Comparison of ENCODE assay signal across 8 cellular contexts in the genomic region with DNA sequence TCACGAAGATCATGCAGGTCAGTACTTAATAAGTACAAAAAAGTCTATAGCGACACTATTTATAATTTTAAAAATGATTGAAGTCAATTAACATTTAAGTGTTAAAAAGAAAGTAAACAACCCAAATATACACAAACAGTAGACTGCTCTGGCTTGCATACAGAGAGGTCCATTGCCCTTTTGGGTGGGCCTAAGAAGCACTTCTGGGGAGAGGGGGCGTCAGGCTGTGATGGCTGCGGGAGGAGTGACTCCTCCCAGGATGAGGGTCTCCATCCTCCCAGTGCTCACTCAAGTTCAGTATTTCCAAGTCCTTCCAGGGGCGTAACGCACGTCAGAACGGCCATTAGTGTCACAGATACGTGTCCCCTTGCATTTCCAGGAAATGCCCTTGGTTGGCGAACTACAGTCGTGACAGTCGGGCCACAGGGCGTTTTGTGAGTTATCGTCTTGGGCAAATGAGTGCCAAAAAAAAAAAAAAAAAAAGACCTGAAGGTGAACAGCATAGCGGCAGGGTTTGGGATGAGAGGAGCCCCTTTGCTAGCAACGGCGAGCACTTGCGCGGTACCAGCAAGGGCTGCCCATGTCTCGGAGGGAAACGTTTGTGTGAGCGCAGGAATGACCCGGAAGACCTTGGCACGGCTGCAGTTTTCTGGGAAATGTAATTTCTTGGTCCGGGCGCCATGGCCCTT. TPM values are rescaled to one million over a fixed set of nuclear protein-coding genes. Genes with fewer than 3 reads are reported as not detected.
DNase-seq lines count a peak whose midpoint lies in the region; ATAC-seq and TF ChIP-seq lines count a peak whose summit lies in the region.

A gene with protein sequence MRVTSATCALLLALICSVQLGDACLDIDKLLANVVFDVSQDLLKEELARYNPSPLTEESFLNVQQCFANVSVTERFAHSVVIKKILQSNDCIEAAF (minus strand): TSS at position 463 of the 689 bp plus-strand sequence. CDS start 82,596 bp downstream, outside the sequence.

- no peaks in the 10 kb centered on the region for H3K27me3 ChIP-seq in neural cell (ENCODE audit: insufficient read depth, low read depth, low read length)

- no peak for TF ChIP-seq RAD21 in neural cell (conservative IDR thresholded peaks at IDR 0.05)

- peak; percentile 42 for TF ChIP-seq EP300 in neural cell (conservative IDR thresholded peaks at IDR 0.05; ENCODE audit: poor library complexity, severe bottlenecking)

- H3K4me1 Mint-ChIP-seq in activated CD8-positive, alpha-beta memory T cell treated with anti-CD3 and anti-CD28 coated beads, Interleukin-2, amount 10 ng/mL, durations not matched to agents 7 days and 5 days, result peaks cover 34% of the 10 kb centered on the region

- H3K4me3 ChIP-seq in fibroblast of pulmonary artery (replicated peaks; ENCODE audit: low read depth, low read length) (peak within 1 kb of the TSS; percentile 75), neural cell (ENCODE audit: low read length) (peak within 1 kb of the TSS; percentile 93)

- H3K27ac ChIP-seq in neural cell (ENCODE audit: low read length), result peak within 1 kb of the TSS; percentile 96

- peak within 1 kb of the TSS; percentile 97 for H3K27ac Mint-ChIP-seq in activated CD8-positive, alpha-beta memory T cell treated with anti-CD3 and anti-CD28 coated beads, Interleukin-2, amount 10 ng/mL, durations not matched to agents 7 days and 5 days

- peaks cover 49% of the 10 kb centered on the region for H3K36me3 Mint-ChIP-seq in activated CD8-positive, alpha-beta memory T cell treated with anti-CD3 and anti-CD28 coated beads, Interleukin-2, amount 10 ng/mL, durations not matched to agents 7 days and 5 days

- H3F3A ChIP-seq in neural cell (ENCODE audit: insufficient read depth, low read length, poor library complexity, severe bottlenecking), result peaks cover 4% of the 10 kb centered on the region

- H4K20me1 ChIP-seq in neural cell (ENCODE audit: insufficient read depth), result no peaks in the 10 kb centered on the region

- H3K27me3 Mint-ChIP-seq in activated CD8-positive, alpha-beta memory T cell treated with anti-CD3 and anti-CD28 coated beads, Interleukin-2, amount 10 ng/mL, durations not matched to agents 7 days and 5 days, result no peaks in the 10 kb centered on the region

- H3K9me2 ChIP-seq in neural cell (ENCODE audit: insufficient read depth, low read length), result no peaks in the 10 kb centered on the region

- DNase-seq in COLO668 (lab: John Stamatoyannopoulos, UW; ENCODE audit: unreplicated experiment) (peak; percentile 88), NCI-H524 treated with DMSO at 0.1 percent for 48 hours (lab: John Stamatoyannopoulos, UW) (peak; percentile 72), fibroblast of pulmonary artery (ENCODE audit: low read depth) (no peak), GM10248 (ENCODE audit: extremely low spot score) (no peak)
- DNase-seq in activated CD8-positive, alpha-beta memory T cell treated with anti-CD3 and anti-CD28 coated beads, Interleukin-2, amount 10 ng/mL, durations not matched to agents 7 days and 5 days, result peak; percentile 79

- H3K4me3 Mint-ChIP-seq in activated CD8-positive, alpha-beta memory T cell treated with anti-CD3 and anti-CD28 coated beads, Interleukin-2, amount 10 ng/mL, durations not matched to agents 7 days and 5 days, result peak within 1 kb of the TSS; percentile 92

- H3K9me3 Mint-ChIP-seq in activated CD8-positive, alpha-beta memory T cell treated with anti-CD3 and anti-CD28 coated beads, Interleukin-2, amount 10 ng/mL, durations not matched to agents 7 days and 5 days (ENCODE audit: low read depth), result peaks cover 21% of the 10 kb centered on the region

- H3K4me2 ChIP-seq in neural cell (ENCODE audit: low read length), result peak within 1 kb of the TSS; percentile 64

- H3K36me3 ChIP-seq in neural cell (ENCODE audit: insufficient read depth, low read length), result peaks cover 6% of the 10 kb centered on the region

- TF ChIP-seq CTCF in fibroblast of pulmonary artery (IDR thresholded peaks at IDR 0.05; ENCODE audit: low read length, missing control alignments), result no peak
- peak; percentile 54 for TF ChIP-seq CTCF in neural cell (IDR thresholded peaks at IDR 0.05; ENCODE audit: poor library complexity, severe bottlenecking)
- TF ChIP-seq CTCF in GM10248 (IDR thresholded peaks at IDR 0.05; ENCODE audit: control extremely low read depth, extremely low read depth, low read depth, missing control alignments), result no peak

- ATAC-seq in GM19395 (IDR thresholded peaks at IDR 0.05; ENCODE audit: unreplicated experiment) (peak; percentile 52), HG03457 (IDR thresholded peaks at IDR 0.05; ENCODE audit: unreplicated experiment) (peak; percentile 38)
- ATAC-seq in activated CD8-positive, alpha-beta memory T cell treated with anti-CD3 and anti-CD28 coated beads, Interleukin-2, amount 10 ng/mL, durations not matched to agents 7 days and 5 days, result peak; percentile 62

- CTCF ChIA-PET in activated CD8-positive, alpha-beta memory T cell treated with anti-CD3 and anti-CD28 coated beads, Interleukin-2, amount 10 ng/mL, durations not matched to agents 7 days and 5 days (lab: Charles Lee), result interaction anchor here (1.1 to 1.5 kb wide), 3 partner anchors 13 to 37 kb away, joined by 3 to 6 read pairs (median 5); no protein-coding TSS in a partner anchor
- CTCF ChIA-PET in GM10248 (lab: Yijun Ruan, JAX), result interaction anchor here (1.2 to 1.9 kb wide), 2 partner anchors 15 to 37 kb away, joined by 3 to 6 read pairs; no protein-coding TSS in a partner anchor

- H3K79me2 ChIP-seq in neural cell (replicated peaks; ENCODE audit: insufficient read depth, low read length), result peaks cover 11% of the 10 kb centered on the region

- peak within 1 kb of the TSS; percentile 92 for H2AFZ ChIP-seq in neural cell (ENCODE audit: low read depth, low read length)

- H3K9ac ChIP-seq in neural cell (ENCODE audit: low read length), result peak within 1 kb of the TSS; percentile 91

- POLR2A ChIA-PET in GM10248 (lab: Yijun Ruan, JAX), result no interaction called here

- H3K9me3 ChIP-seq in neural cell (ENCODE audit: low read length), result peaks cover 5% of the 10 kb centered on the region

TF ChIP-seq in neural cell, 6 proteins besides CTCF, POLR2A, EP300 and RAD21:
- TF ChIP-seq TAF1 (IDR thresholded peaks at IDR 0.05; ENCODE audit: low read depth), result peak; percentile 77
- no peak for TF ChIP-seq MXI1 (conservative IDR thresholded peaks at IDR 0.05; ENCODE audit: poor library complexity, severe bottlenecking)
- TF ChIP-seq POLR2AphosphoS5 (IDR thresholded peaks at IDR 0.05), result peak; percentile 22
- TF ChIP-seq, protein P1, sequence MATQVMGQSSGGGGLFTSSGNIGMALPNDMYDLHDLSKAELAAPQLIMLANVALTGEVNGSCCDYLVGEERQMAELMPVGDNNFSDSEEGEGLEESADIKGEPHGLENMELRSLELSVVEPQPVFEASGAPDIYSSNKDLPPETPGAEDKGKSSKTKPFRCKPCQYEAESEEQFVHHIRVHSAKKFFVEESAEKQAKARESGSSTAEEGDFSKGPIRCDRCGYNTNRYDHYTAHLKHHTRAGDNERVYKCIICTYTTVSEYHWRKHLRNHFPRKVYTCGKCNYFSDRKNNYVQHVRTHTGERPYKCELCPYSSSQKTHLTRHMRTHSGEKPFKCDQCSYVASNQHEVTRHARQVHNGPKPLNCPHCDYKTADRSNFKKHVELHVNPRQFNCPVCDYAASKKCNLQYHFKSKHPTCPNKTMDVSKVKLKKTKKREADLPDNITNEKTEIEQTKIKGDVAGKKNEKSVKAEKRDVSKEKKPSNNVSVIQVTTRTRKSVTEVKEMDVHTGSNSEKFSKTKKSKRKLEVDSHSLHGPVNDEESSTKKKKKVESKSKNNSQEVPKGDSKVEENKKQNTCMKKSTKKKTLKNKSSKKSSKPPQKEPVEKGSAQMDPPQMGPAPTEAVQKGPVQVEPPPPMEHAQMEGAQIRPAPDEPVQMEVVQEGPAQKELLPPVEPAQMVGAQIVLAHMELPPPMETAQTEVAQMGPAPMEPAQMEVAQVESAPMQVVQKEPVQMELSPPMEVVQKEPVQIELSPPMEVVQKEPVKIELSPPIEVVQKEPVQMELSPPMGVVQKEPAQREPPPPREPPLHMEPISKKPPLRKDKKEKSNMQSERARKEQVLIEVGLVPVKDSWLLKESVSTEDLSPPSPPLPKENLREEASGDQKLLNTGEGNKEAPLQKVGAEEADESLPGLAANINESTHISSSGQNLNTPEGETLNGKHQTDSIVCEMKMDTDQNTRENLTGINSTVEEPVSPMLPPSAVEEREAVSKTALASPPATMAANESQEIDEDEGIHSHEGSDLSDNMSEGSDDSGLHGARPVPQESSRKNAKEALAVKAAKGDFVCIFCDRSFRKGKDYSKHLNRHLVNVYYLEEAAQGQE (IDR thresholded peaks at IDR 0.05; ENCODE audit: borderline replicate concordance), result peak; percentile 10
- TF ChIP-seq SMC3 (conservative IDR thresholded peaks at IDR 0.05; ENCODE audit: poor library complexity), result no peak

RNA-seq across cellular contexts. Expression of the gene that starts here (rescaled TPM):
- total RNA-seq in activated CD8-positive, alpha-beta memory T cell treated with anti-CD3 and anti-CD28 coated beads, Interleukin-2, amount 10 ng/mL, durations not matched to agents 7 days and 5 days, result under 1 TPM in 1 of 2 experiments, not detected in 1; 0.23 TPM
- 0.51 TPM in 1 of 2 replicates, not detected in the other for polyA plus RNA-seq in neural cell
- polyA minus RNA-seq in neural cell, result 0.24 and 0.58 TPM in 2 replicates

Comparison
In these comparisons a context has a peak if more than half of its experiments do, and no peak if none do; other contexts are left out.
1. Peak in DNase-seq and ATAC-seq in activated CD8-positive, alpha-beta memory T cell treated with anti-CD3 and anti-CD28 coated beads, Interleukin-2, amount 10 ng/mL, durations not matched to agents 7 days and 5 days; RNA of the gene not detected or under 1 TPM.
2. DNase-seq: peak in COLO668 (single experiment) and NCI-H524 treated with DMSO at 0.1 percent for 48 hours (single experiment); none in fibroblast of pulmonary artery (single experiment) and GM10248 (single experiment).
3. Peak in every context shown above with its lines, with median percentiles within 50 percentile points of each other: ATAC-seq.